ENCODE assay signal across 1 cellular context in the genomic region with DNA sequence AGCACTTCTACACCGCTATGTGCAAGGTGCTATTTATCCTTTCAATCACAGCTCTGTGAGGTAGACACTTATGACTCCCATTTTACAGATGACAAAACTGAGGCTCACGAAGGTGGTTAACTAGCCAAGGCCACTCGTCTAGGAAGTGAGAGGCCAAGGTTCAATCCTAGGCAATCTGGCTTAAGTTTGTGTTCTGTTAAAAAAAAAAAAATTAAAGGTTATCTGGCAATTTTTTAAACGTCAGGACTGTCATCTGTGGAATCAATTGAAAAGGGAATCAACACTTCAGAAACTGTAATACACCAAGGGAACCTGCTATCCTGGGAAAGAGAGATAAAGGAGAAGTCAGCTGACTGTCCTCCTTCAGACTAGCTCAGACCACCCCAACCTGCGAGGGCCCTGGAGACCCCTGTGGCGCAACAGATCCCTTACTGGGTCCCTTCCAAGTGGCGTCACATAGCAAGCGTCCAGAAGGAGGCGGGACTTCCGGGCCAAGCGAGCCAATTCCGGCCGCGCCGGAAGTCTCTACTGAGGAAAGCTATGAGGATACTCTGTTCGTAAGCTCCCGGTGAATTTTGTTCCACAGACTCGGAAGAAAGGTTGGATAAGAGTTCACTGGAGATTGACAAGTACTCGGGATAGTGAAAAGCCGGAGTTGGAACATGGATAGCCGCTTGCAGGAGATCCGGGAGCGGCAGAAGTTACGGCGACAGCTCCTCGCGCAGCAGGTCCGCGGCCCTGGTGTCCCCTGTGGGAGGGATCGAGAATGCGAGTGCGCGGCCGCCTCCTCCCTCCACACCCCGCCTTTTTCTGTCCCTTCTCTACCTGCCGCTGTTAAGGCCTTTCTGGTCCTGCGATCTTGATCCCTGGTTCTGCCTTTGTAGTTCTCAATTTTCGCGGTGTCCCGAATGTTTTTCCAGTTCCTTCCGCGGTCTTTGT.
TF ChIP-seq lines count a peak whose summit lies in the region.

A gene (plus strand): TSS at position 520 of the 939 bp plus-strand sequence. CDS start 143 bp downstream, at position 663.

TF ChIP-seq in HepG2, 621 proteins besides CTCF, POLR2A, EP300 and RAD21 (continued from another document and continues in another):
- TF ChIP-seq, protein P1, sequence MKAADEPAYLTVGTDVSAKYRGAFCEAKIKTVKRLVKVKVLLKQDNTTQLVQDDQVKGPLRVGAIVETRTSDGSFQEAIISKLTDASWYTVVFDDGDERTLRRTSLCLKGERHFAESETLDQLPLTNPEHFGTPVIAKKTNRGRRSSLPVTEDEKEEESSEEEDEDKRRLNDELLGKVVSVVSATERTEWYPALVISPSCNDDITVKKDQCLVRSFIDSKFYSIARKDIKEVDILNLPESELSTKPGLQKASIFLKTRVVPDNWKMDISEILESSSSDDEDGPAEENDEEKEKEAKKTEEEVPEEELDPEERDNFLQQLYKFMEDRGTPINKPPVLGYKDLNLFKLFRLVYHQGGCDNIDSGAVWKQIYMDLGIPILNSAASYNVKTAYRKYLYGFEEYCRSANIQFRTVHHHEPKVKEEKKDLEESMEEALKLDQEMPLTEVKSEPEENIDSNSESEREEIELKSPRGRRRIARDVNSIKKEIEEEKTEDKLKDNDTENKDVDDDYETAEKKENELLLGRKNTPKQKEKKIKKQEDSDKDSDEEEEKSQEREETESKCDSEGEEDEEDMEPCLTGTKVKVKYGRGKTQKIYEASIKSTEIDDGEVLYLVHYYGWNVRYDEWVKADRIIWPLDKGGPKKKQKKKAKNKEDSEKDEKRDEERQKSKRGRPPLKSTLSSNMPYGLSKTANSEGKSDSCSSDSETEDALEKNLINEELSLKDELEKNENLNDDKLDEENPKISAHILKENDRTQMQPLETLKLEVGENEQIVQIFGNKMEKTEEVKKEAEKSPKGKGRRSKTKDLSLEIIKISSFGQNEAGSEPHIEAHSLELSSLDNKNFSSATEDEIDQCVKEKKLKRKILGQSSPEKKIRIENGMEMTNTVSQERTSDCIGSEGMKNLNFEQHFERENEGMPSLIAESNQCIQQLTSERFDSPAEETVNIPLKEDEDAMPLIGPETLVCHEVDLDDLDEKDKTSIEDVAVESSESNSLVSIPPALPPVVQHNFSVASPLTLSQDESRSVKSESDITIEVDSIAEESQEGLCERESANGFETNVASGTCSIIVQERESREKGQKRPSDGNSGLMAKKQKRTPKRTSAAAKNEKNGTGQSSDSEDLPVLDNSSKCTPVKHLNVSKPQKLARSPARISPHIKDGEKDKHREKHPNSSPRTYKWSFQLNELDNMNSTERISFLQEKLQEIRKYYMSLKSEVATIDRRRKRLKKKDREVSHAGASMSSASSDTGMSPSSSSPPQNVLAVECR (CRISPR knock-in tag; IDR thresholded peaks at IDR 0.05; ENCODE audit: borderline replicate concordance), result peak; percentile 81
- TF ChIP-seq, protein P2, sequence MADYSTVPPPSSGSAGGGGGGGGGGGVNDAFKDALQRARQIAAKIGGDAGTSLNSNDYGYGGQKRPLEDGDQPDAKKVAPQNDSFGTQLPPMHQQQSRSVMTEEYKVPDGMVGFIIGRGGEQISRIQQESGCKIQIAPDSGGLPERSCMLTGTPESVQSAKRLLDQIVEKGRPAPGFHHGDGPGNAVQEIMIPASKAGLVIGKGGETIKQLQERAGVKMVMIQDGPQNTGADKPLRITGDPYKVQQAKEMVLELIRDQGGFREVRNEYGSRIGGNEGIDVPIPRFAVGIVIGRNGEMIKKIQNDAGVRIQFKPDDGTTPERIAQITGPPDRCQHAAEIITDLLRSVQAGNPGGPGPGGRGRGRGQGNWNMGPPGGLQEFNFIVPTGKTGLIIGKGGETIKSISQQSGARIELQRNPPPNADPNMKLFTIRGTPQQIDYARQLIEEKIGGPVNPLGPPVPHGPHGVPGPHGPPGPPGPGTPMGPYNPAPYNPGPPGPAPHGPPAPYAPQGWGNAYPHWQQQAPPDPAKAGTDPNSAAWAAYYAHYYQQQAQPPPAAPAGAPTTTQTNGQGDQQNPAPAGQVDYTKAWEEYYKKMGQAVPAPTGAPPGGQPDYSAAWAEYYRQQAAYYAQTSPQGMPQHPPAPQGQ (CRISPR knock-in tag; IDR thresholded peaks at IDR 0.05; ENCODE audit: borderline replicate concordance), result no peak
- no peak for TF ChIP-seq ZNF550 (CRISPR knock-in tag; IDR thresholded peaks at IDR 0.05; ENCODE audit: borderline replicate concordance)
- peak; percentile 92 for TF ChIP-seq KMT2B (CRISPR knock-in tag; IDR thresholded peaks at IDR 0.05)
- TF ChIP-seq, protein P3, sequence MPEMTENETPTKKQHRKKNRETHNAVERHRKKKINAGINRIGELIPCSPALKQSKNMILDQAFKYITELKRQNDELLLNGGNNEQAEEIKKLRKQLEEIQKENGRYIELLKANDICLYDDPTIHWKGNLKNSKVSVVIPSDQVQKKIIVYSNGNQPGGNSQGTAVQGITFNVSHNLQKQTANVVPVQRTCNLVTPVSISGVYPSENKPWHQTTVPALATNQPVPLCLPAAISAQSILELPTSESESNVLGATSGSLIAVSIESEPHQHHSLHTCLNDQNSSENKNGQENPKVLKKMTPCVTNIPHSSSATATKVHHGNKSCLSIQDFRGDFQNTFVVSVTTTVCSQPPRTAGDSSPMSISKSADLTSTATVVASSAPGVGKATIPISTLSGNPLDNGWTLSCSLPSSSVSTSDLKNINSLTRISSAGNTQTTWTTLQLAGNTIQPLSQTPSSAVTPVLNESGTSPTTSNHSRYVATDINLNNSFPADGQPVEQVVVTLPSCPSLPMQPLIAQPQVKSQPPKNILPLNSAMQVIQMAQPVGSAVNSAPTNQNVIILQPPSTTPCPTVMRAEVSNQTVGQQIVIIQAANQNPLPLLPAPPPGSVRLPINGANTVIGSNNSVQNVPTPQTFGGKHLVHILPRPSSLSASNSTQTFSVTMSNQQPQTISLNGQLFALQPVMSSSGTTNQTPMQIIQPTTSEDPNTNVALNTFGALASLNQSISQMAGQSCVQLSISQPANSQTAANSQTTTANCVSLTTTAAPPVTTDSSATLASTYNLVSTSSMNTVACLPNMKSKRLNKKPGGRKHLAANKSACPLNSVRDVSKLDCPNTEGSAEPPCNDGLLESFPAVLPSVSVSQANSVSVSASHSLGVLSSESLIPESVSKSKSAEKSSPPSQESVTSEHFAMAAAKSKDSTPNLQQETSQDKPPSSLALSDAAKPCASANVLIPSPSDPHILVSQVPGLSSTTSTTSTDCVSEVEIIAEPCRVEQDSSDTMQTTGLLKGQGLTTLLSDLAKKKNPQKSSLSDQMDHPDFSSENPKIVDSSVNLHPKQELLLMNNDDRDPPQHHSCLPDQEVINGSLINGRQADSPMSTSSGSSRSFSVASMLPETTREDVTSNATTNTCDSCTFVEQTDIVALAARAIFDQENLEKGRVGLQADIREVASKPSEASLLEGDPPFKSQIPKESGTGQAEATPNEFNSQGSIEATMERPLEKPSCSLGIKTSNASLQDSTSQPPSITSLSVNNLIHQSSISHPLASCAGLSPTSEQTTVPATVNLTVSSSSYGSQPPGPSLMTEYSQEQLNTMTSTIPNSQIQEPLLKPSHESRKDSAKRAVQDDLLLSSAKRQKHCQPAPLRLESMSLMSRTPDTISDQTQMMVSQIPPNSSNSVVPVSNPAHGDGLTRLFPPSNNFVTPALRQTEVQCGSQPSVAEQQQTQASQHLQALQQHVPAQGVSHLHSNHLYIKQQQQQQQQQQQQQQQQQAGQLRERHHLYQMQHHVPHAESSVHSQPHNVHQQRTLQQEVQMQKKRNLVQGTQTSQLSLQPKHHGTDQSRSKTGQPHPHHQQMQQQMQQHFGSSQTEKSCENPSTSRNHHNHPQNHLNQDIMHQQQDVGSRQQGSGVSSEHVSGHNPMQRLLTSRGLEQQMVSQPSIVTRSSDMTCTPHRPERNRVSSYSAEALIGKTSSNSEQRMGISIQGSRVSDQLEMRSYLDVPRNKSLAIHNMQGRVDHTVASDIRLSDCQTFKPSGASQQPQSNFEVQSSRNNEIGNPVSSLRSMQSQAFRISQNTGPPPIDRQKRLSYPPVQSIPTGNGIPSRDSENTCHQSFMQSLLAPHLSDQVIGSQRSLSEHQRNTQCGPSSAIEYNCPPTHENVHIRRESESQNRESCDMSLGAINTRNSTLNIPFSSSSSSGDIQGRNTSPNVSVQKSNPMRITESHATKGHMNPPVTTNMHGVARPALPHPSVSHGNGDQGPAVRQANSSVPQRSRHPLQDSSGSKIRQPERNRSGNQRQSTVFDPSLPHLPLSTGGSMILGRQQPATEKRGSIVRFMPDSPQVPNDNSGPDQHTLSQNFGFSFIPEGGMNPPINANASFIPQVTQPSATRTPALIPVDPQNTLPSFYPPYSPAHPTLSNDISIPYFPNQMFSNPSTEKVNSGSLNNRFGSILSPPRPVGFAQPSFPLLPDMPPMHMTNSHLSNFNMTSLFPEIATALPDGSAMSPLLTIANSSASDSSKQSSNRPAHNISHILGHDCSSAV (CRISPR knock-in tag; IDR thresholded peaks at IDR 0.05; ENCODE audit: borderline replicate concordance), result 0 out of 2 replicates have a peak, but pooled peaks have one; percentile 42
- no peak for TF ChIP-seq SNRNP70 (IDR thresholded peaks at IDR 0.05; ENCODE audit: low read depth, low read length)
- peak; percentile 99 for TF ChIP-seq CHD4 (IDR thresholded peaks at IDR 0.05; ENCODE audit: borderline replicate concordance, low read length)
- TF ChIP-seq, protein P4, sequence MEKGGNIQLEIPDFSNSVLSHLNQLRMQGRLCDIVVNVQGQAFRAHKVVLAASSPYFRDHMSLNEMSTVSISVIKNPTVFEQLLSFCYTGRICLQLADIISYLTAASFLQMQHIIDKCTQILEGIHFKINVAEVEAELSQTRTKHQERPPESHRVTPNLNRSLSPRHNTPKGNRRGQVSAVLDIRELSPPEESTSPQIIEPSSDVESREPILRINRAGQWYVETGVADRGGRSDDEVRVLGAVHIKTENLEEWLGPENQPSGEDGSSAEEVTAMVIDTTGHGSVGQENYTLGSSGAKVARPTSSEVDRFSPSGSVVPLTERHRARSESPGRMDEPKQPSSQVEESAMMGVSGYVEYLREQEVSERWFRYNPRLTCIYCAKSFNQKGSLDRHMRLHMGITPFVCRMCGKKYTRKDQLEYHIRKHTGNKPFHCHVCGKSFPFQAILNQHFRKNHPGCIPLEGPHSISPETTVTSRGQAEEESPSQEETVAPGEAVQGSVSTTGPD (CRISPR knock-in tag; IDR thresholded peaks at IDR 0.05), result no peak
- TF ChIP-seq KMT2A (CRISPR knock-in tag; IDR thresholded peaks at IDR 0.05), result peak; percentile 95
- peak; percentile 67 for TF ChIP-seq FOXC1 (CRISPR knock-in tag; IDR thresholded peaks at IDR 0.05; ENCODE audit: borderline replicate concordance)
- TF ChIP-seq, protein P5, sequence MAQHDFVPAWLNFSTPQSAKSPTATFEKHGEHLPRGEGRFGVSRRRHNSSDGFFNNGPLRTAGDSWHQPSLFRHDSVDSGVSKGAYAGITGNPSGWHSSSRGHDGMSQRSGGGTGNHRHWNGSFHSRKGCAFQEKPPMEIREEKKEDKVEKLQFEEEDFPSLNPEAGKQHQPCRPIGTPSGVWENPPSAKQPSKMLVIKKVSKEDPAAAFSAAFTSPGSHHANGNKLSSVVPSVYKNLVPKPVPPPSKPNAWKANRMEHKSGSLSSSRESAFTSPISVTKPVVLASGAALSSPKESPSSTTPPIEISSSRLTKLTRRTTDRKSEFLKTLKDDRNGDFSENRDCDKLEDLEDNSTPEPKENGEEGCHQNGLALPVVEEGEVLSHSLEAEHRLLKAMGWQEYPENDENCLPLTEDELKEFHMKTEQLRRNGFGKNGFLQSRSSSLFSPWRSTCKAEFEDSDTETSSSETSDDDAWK (CRISPR knock-in tag; IDR thresholded peaks at IDR 0.05), result no peak
- TF ChIP-seq SNAI1 (CRISPR knock-in tag; IDR thresholded peaks at IDR 0.05; ENCODE audit: borderline replicate concordance), result no peak
- peak; percentile 78 for TF ChIP-seq ZMYM4 (CRISPR knock-in tag; IDR thresholded peaks at IDR 0.05)
- TF ChIP-seq, protein P6, sequence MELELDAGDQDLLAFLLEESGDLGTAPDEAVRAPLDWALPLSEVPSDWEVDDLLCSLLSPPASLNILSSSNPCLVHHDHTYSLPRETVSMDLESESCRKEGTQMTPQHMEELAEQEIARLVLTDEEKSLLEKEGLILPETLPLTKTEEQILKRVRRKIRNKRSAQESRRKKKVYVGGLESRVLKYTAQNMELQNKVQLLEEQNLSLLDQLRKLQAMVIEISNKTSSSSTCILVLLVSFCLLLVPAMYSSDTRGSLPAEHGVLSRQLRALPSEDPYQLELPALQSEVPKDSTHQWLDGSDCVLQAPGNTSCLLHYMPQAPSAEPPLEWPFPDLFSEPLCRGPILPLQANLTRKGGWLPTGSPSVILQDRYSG (CRISPR knock-in tag; IDR thresholded peaks at IDR 0.05), result peak; percentile 45; the same call in 1 of the 2 replicates
- TF ChIP-seq NR2F1 (CRISPR knock-in tag; IDR thresholded peaks at IDR 0.05), result no peak
- TF ChIP-seq ZFY (CRISPR knock-in tag; IDR thresholded peaks at IDR 0.05), result peak; percentile 90
- TF ChIP-seq, protein P7, sequence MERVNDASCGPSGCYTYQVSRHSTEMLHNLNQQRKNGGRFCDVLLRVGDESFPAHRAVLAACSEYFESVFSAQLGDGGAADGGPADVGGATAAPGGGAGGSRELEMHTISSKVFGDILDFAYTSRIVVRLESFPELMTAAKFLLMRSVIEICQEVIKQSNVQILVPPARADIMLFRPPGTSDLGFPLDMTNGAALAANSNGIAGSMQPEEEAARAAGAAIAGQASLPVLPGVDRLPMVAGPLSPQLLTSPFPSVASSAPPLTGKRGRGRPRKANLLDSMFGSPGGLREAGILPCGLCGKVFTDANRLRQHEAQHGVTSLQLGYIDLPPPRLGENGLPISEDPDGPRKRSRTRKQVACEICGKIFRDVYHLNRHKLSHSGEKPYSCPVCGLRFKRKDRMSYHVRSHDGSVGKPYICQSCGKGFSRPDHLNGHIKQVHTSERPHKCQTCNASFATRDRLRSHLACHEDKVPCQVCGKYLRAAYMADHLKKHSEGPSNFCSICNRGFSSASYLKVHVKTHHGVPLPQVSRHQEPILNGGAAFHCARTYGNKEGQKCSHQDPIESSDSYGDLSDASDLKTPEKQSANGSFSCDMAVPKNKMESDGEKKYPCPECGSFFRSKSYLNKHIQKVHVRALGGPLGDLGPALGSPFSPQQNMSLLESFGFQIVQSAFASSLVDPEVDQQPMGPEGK (CRISPR knock-in tag; IDR thresholded peaks at IDR 0.05), result 0 out of 2 replicates have a peak, but pooled peaks have one; percentile 18
- TF ChIP-seq KAT8 (CRISPR knock-in tag; IDR thresholded peaks at IDR 0.05), result peak; percentile 98
- TF ChIP-seq, protein P8, sequence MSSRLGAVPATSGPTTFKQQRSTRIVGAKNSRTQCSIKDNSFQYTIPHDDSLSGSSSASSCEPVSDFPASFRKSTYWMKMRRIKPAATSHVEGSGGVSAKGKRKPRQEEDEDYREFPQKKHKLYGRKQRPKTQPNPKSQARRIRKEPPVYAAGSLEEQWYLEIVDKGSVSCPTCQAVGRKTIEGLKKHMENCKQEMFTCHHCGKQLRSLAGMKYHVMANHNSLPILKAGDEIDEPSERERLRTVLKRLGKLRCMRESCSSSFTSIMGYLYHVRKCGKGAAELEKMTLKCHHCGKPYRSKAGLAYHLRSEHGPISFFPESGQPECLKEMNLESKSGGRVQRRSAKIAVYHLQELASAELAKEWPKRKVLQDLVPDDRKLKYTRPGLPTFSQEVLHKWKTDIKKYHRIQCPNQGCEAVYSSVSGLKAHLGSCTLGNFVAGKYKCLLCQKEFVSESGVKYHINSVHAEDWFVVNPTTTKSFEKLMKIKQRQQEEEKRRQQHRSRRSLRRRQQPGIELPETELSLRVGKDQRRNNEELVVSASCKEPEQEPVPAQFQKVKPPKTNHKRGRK (CRISPR knock-in tag; IDR thresholded peaks at IDR 0.05), result no peak
- TF ChIP-seq SMAD1 (CRISPR knock-in tag; IDR thresholded peaks at IDR 0.05; ENCODE audit: borderline replicate concordance, low read depth), result no peak
- TF ChIP-seq ZNF44 (CRISPR knock-in tag; IDR thresholded peaks at IDR 0.05), result peak; percentile 79; the same call in 1 of the 2 replicates
